Comparison of ENCODE assay signal across 8 cellular contexts in genomic region chrX:37846934-37847732, GRCh38. TPM values are rescaled to one million over a fixed set of nuclear protein-coding genes. Genes with fewer than 3 reads are reported as not detected.
A peak's percentile ranks its signal among the peaks of the same experiment; 100 is the strongest.
DNase-seq lines count a peak whose midpoint lies in the region; ATAC-seq and TF ChIP-seq lines count a peak whose summit lies in the region.

DYNLT3 (minus strand) TSS chrX:37847571; CDS start chrX:37847510, 61 bp downstream.

- peaks cover 14% of the 10 kb centered on the region for H3K36me3 Mint-ChIP-seq in activated CD8-positive, alpha-beta T cell treated with anti-CD3 and anti-CD28 coated beads for 36 hours (ENCODE audit: low read depth)

- H3K27ac Mint-ChIP-seq in activated CD8-positive, alpha-beta T cell treated with anti-CD3 and anti-CD28 coated beads for 36 hours: peak within 1 kb of the TSS; percentile 94

- DNase-seq in AG20443 (ENCODE audit: low spot score) (peak; percentile 89), NCI-H526 (lab: John Stamatoyannopoulos, UW) (peak; percentile 79 to 95), lower leg skin (ENCODE audit: low spot score in 2 of 2) (peak; percentile 60 to 94)
- DNase-seq in activated CD8-positive, alpha-beta T cell treated with anti-CD3 and anti-CD28 coated beads for 36 hours: peak; percentile 85
- DNase-seq in stimulated activated CD4-positive, alpha-beta T cell treated with anti-CD3 and anti-CD28 coated beads, TNF-alpha, amount 100 ng/mL, for 1 hour (ENCODE audit: low read depth in 3 of 3, low spot score in 1 of 3): peak; percentile 38 to 60 (median 42)

- peak within 1 kb of the TSS; percentile 58 for H3K4me3 ChIP-seq in ectodermal cell (ENCODE audit: insufficient read depth, low read depth, low read length)
- H3K4me3 ChIP-seq in lower leg skin (ENCODE audit: low read depth, poor library complexity, severe bottlenecking): peak within 1 kb of the TSS; percentile 50

- ATAC-seq in GM19043 (IDR thresholded peaks at IDR 0.05; ENCODE audit: low read depth, unreplicated experiment): peak; percentile 97
- ATAC-seq in HG03354 (IDR thresholded peaks at IDR 0.05; ENCODE audit: poor library complexity, severe bottlenecking, unreplicated experiment): peak; percentile 99
- peak; percentile 94 for ATAC-seq in activated CD8-positive, alpha-beta T cell treated with anti-CD3 and anti-CD28 coated beads for 36 hours

- peak in 1 of 2 donors; percentile 55 for TF ChIP-seq POLR2A in lower leg skin (IDR thresholded peaks at IDR 0.05)

- POLR2A ChIA-PET in activated CD8-positive, alpha-beta T cell treated with anti-CD3 and anti-CD28 coated beads for 36 hours (lab: Charles Lee): no interaction called here

- TF ChIP-seq CTCF in activated CD8-positive, alpha-beta T cell treated with anti-CD3 and anti-CD28 coated beads for 36 hours (IDR thresholded peaks at IDR 0.05): no peak
- TF ChIP-seq CTCF in lower leg skin (IDR thresholded peaks at IDR 0.05): no peak

- no peaks in the 10 kb centered on the region for H3K27me3 ChIP-seq in ectodermal cell (ENCODE audit: control insufficient read depth, insufficient read depth, low read length, poor library complexity, severe bottlenecking)

- no peaks in the 10 kb centered on the region for H3K36me3 ChIP-seq in ectodermal cell (ENCODE audit: control insufficient read depth, insufficient read depth, low read length)

- CTCF ChIA-PET in activated CD8-positive, alpha-beta T cell treated with anti-CD3 and anti-CD28 coated beads for 36 hours (lab: Charles Lee): no interaction called here

- intact Hi-C loops in activated CD8-positive, alpha-beta T cell treated with anti-CD3 and anti-CD28 coated beads for 36 hours (cut with micrococcal nuclease): no loop called here
- intact Hi-C loops in lower leg skin (cut with DNase I; ENCODE audit: low total_unique reads): no loop called here

- WGBS in ectodermal cell, 2 experiments: 1 to 2% methylated on average over 60 to 67 of the region's 67 CpGs
- whole genome bisulfite sequencing in lower leg skin, 2 donors: 0 to 55% methylated on average over 15 to 45 of the region's 67 CpGs

- no peaks in the 10 kb centered on the region for H3K9me3 ChIP-seq in ectodermal cell (ENCODE audit: control insufficient read depth, low read length)

- H3K4me3 Mint-ChIP-seq in activated CD8-positive, alpha-beta T cell treated with anti-CD3 and anti-CD28 coated beads for 36 hours: peak within 1 kb of the TSS; percentile 74

- no peaks in the 10 kb centered on the region for H3K9me3 Mint-ChIP-seq in activated CD8-positive, alpha-beta T cell treated with anti-CD3 and anti-CD28 coated beads for 36 hours

- H3K27me3 Mint-ChIP-seq in activated CD8-positive, alpha-beta T cell treated with anti-CD3 and anti-CD28 coated beads for 36 hours: no peaks in the 10 kb centered on the region

- peak within 1 kb of the TSS; percentile 16 for H3K27ac ChIP-seq in ectodermal cell (ENCODE audit: insufficient read depth, low read depth, low read length, poor library complexity, severe bottlenecking)

- peaks cover 36% of the 10 kb centered on the region for H3K4me1 Mint-ChIP-seq in activated CD8-positive, alpha-beta T cell treated with anti-CD3 and anti-CD28 coated beads for 36 hours (ENCODE audit: low read depth)

- no peaks in the 10 kb centered on the region for H3K4me1 ChIP-seq in ectodermal cell (ENCODE audit: control insufficient read depth, insufficient read depth, low read length)

RNA-seq across cellular contexts. Expression of gene DYNLT3, which starts in this region (rescaled TPM):
- total RNA-seq in activated CD8-positive, alpha-beta T cell treated with anti-CD3 and anti-CD28 coated beads for 36 hours: 10 to 100 TPM; 24.8 to 26.6 TPM
- 9.4 TPM for polyA plus RNA-seq in ectodermal cell (2013, experiment 1 of 4)
- polyA plus RNA-seq in ectodermal cell (2013, experiment 2 of 4): 10.2 TPM
- polyA plus RNA-seq in ectodermal cell (2013, experiment 3 of 4): 8.1 TPM
- polyA plus RNA-seq in ectodermal cell (2013, experiment 4 of 4): 9.6 TPM
- total RNA-seq in lower leg skin: 10 to 100 TPM in 2 of 4 donors, 1 to 10 TPM in 2; 4.1 to 15.5 (median 8.6) TPM

Comparison
In these comparisons a context has a peak if more than half of its experiments do, and no peak if none do; other contexts are left out.
1. Peak in every context shown above with its lines: DNase-seq, ATAC-seq, H3K4me3 ChIP-seq and H3K27ac ChIP-seq.